In genomic region chr7:133530682-133531081, GRCh38 we compare ENCODE assay signal across 15 cellular contexts.
A peak's percentile ranks its signal among the peaks of the same experiment; 100 is the strongest.
DNase-seq lines count a peak whose midpoint lies in the region; ATAC-seq and TF ChIP-seq lines count a peak whose summit lies in the region.
"Had no signal": no experiment of that assay in that cellular context is flagged by ENCODE, and none has a peak within 500 bp of the region (broad histone marks: within the 10 kb centered on the region; RNA-seq: fewer than 3 reads in every experiment).

No MANE protein-coding gene starts in this region.

- intact Hi-C loops in sciatic nerve (cut with DNase I): no loop called here

- no peaks in the 10 kb centered on the region for H3K9me3 ChIP-seq in hepatocyte (ENCODE audit: low read depth)
- H3K9me3 ChIP-seq: esophagus muscularis mucosa had no signal

- H3K79me2 ChIP-seq in hepatocyte: no peaks in the 10 kb centered on the region

- ATAC-seq in sciatic nerve (no peak), HG03565 (IDR thresholded peaks at IDR 0.05; ENCODE audit: unreplicated experiment) (no peak)
- ATAC-seq: CD8-positive, alpha-beta T cell; stimulated activated naive CD8-positive, alpha-beta T cell treated with anti-CD3 and anti-CD28 coated beads, Interleukin-15, Interleukin-2, amounts not matched to agents 100 U/mL and 50 U/mL, for 24 hours had no signal

- 83% methylated on average over 4 of the region's 4 CpGs for WGBS in hepatocyte (ENCODE audit: low lambda C conversion rate, missing lambda C conversion rate)

- no peaks in the 10 kb centered on the region for H3K36me3 Mint-ChIP-seq in nephron progenitor cell (ENCODE audit: low read depth)
- H3K36me3 Mint-ChIP-seq in immature natural killer cell: peaks cover 0 to 8% (median 0%) of the 10 kb centered on the region in 3 donors

- no peaks in the 10 kb centered on the region for H3K36me3 ChIP-seq in hepatocyte (replicated peaks; ENCODE audit: insufficient read depth, low read depth)
- H3K36me3 ChIP-seq: esophagus muscularis mucosa had no signal

- DNase-seq in AG10803 (ENCODE audit: low read depth) (peak; percentile 85), HCEC 1CT (peak; percentile 7), astrocyte of the hippocampus (ENCODE audit: low read depth, low spot score) (peak; percentile 94), hepatocyte (ENCODE audit: low spot score) (peak; percentile 8), nephron progenitor cell (no peak), sciatic nerve (ENCODE audit: low spot score) (no peak), immature natural killer cell (no peak)
- DNase-seq: activated naive CD4-positive, alpha-beta T cell treated with Interleukin-2 at 50 U/mL for 16 hours; CD8-positive, alpha-beta T cell; NK-92 treated with Interleukin-12 subunit alpha and Interleukin-12 subunit beta, amount 100 ng/mL, for 24 hours; retina; stimulated activated naive CD8-positive, alpha-beta T cell treated with anti-CD3 and anti-CD28 coated beads, Interleukin-15, Interleukin-2, amounts not matched to agents 100 U/mL and 50 U/mL, for 24 hours had no signal

- no peak overlapping the region for H3K4me2 ChIP-seq in hepatocyte
- H3K4me2 ChIP-seq: KMS-11 had no signal

- H3K27ac Mint-ChIP-seq in nephron progenitor cell: no peak overlapping the region
- H3K27ac Mint-ChIP-seq in immature natural killer cell: no peak overlapping the region
- H3K27ac Mint-ChIP-seq: CD8-positive, alpha-beta T cell had no signal

- H3K4me3 ChIP-seq in AG10803 (ENCODE audit: low read length) (no peak overlapping the region), hepatocyte (no peak overlapping the region)
- H3K4me3 ChIP-seq: esophagus muscularis mucosa had no signal

- no peaks in the 10 kb centered on the region for H3K4me1 ChIP-seq in hepatocyte (ENCODE audit: insufficient read depth)

- no peaks in the 10 kb centered on the region for H3K27me3 ChIP-seq in hepatocyte
- H3K27me3 ChIP-seq: esophagus muscularis mucosa had no signal

- no peaks in the 10 kb centered on the region for H3K9me3 Mint-ChIP-seq in nephron progenitor cell
- H3K9me3 Mint-ChIP-seq in immature natural killer cell: no peaks in the 10 kb centered on the region
- H3K9me3 Mint-ChIP-seq: CD8-positive, alpha-beta T cell had no signal

- no peak overlapping the region for H2AFZ ChIP-seq in hepatocyte

- H3K27me3 Mint-ChIP-seq in nephron progenitor cell (ENCODE audit: low read depth, poor library complexity): no peaks in the 10 kb centered on the region
- peaks cover 0 to 1% (median 0%) of the 10 kb centered on the region in 3 donors for H3K27me3 Mint-ChIP-seq in immature natural killer cell (ENCODE audit: low read depth in 3 of 3)

- H3K9me2 ChIP-seq in hepatocyte (replicated peaks; ENCODE audit: insufficient read depth): no peaks in the 10 kb centered on the region

- no peaks in the 10 kb centered on the region for H4K20me1 ChIP-seq in hepatocyte (ENCODE audit: insufficient read depth, poor library complexity, severe bottlenecking)

- TF ChIP-seq CTCF in AG10803 (conservative IDR thresholded peaks at IDR 0.05; ENCODE audit: low read length) (no peak), hepatocyte (IDR thresholded peaks at IDR 0.05; ENCODE audit: poor library complexity) (no peak), nephron progenitor cell (IDR thresholded peaks at IDR 0.05) (no peak)

- no peaks in the 10 kb centered on the region for H3K4me1 Mint-ChIP-seq in nephron progenitor cell
- peaks cover 0 to 2% of the 10 kb centered on the region in 2 donors for H3K4me1 Mint-ChIP-seq in immature natural killer cell

- no peak overlapping the region for H3K4me3 Mint-ChIP-seq in nephron progenitor cell
- H3K4me3 Mint-ChIP-seq in immature natural killer cell: no peak overlapping the region
- H3K4me3 Mint-ChIP-seq: CD8-positive, alpha-beta T cell had no signal

- H3K27ac ChIP-seq in hepatocyte: no peak overlapping the region
- H3K27ac ChIP-seq: esophagus muscularis mucosa, KMS-11 had no signal

Comparison
In these comparisons a context has a peak if more than half of its experiments do, and no peak if none do; other contexts are left out.
1. DNase-seq: peak in AG10803 (single experiment), HCEC 1CT (single experiment), astrocyte of the hippocampus (single experiment) and hepatocyte (single experiment); none in nephron progenitor cell (single experiment), sciatic nerve (single experiment) and immature natural killer cell (0 of 3).